ENCODE assay signal across 8 cellular contexts in genomic region chr19:35545001-35545854, GRCh38. TPM values are rescaled to one million over a fixed set of nuclear protein-coding genes. Genes with fewer than 3 reads are reported as not detected.
A peak's percentile ranks its signal among the peaks of the same experiment; 100 is the strongest.
DNase-seq lines count a peak whose midpoint lies in the region; ATAC-seq and FAIRE-seq lines count a peak whose summit lies in the region.

A gene with protein sequence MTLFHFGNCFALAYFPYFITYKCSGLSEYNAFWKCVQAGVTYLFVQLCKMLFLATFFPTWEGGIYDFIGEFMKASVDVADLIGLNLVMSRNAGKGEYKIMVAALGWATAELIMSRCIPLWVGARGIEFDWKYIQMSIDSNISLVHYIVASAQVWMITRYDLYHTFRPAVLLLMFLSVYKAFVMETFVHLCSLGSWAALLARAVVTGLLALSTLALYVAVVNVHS (plus strand): TSS chr19:35545626. CDS start chr19:35545740, 114 bp downstream.

- intact Hi-C loops in activated T-helper 1 cell treated with anti-CD3 and anti-CD28 coated beads, Interleukin-12 subunit alpha, Interleukin-12 subunit beta, Interleukin-2, Interleukin-4 antibody, amounts not matched to agents 30 ng/mL and 10 ng/mL and 1 ng/mL, durations not matched to agents 14 hours and 24 hours and 36 hours (cut with micrococcal nuclease): loop anchor here (1.0 to 5.0 kb wide), 6 partner anchors 67 to 278 kb away; partner anchors contain the start of genes HAUS5, HSPB6, IGFLR1 and KMT2B
- intact Hi-C loops in naive thymus-derived CD4-positive, alpha-beta T cell (cut with micrococcal nuclease): loop anchor here (1.0 to 5.0 kb wide), 9 partner anchors 47 to 386 kb away; partner anchors contain the start of genes HAUS5 (in 2 of the 2) and COX6B1 (in 1 of the 2)

- peak within 1 kb of the TSS; percentile 84 for H3K27ac ChIP-seq in naive thymus-derived CD4-positive, alpha-beta T cell (ENCODE audit: low read depth, low read length)

- H3K4me1 Mint-ChIP-seq in activated T-helper 1 cell treated with anti-CD3 and anti-CD28 coated beads, Interleukin-12 subunit alpha, Interleukin-12 subunit beta, Interleukin-2, Interleukin-4 antibody, amounts not matched to agents 30 ng/mL and 10 ng/mL and 1 ng/mL, durations not matched to agents 14 hours and 24 hours and 36 hours (ENCODE audit: low read depth): peaks cover 34% of the 10 kb centered on the region
- H3K4me1 Mint-ChIP-seq in naive thymus-derived CD4-positive, alpha-beta T cell: peaks cover 27 to 41% (median 38%) of the 10 kb centered on the region in 7 donors
- peaks cover 50% of the 10 kb centered on the region for H3K4me1 Mint-ChIP-seq in stimulated activated memory B cell treated with anti-CD40 and anti-IgM and Interleukin-4, amounts not matched to agents 10 μg/mL and 1 μg/mL and 100 μg/mL, for 72 hours

- no peaks in the 10 kb centered on the region for H3K9me3 Mint-ChIP-seq in activated T-helper 1 cell treated with anti-CD3 and anti-CD28 coated beads, Interleukin-12 subunit alpha, Interleukin-12 subunit beta, Interleukin-2, Interleukin-4 antibody, amounts not matched to agents 30 ng/mL and 10 ng/mL and 1 ng/mL, durations not matched to agents 14 hours and 24 hours and 36 hours
- H3K9me3 Mint-ChIP-seq in naive thymus-derived CD4-positive, alpha-beta T cell: no peaks in the 10 kb centered on the region
- no peaks in the 10 kb centered on the region for H3K9me3 Mint-ChIP-seq in stimulated activated memory B cell treated with anti-CD40 and anti-IgM and Interleukin-4, amounts not matched to agents 10 μg/mL and 1 μg/mL and 100 μg/mL, for 72 hours

- peak; percentile 55 for DNase-seq in DMS 273 treated with DMSO at 0.1 percent for 48 hours (lab: John Stamatoyannopoulos, UW)
- DNase-seq in KG1 (lab: John Stamatoyannopoulos, UW): peak; percentile 48
- DNase-seq in RCC 7860 (ENCODE audit: low spot score): peak; percentile 60
- peak; percentile 82 for DNase-seq in activated T-helper 1 cell treated with anti-CD3 and anti-CD28 coated beads, Interleukin-12 subunit alpha, Interleukin-12 subunit beta, Interleukin-2, Interleukin-4 antibody, amounts not matched to agents 30 ng/mL and 10 ng/mL and 1 ng/mL, durations not matched to agents 14 hours and 24 hours and 36 hours (ENCODE audit: low spot score)
- peak; percentile 87 for DNase-seq in fibroblast of gingiva (ENCODE audit: low read depth)
- peak; percentile 60 to 90 (median 69) for DNase-seq in naive thymus-derived CD4-positive, alpha-beta T cell

- H3K4me1 ChIP-seq in naive thymus-derived CD4-positive, alpha-beta T cell (ENCODE audit: control insufficient read depth in 2 of 2, insufficient read depth in 2 of 2, low read length in 2 of 2): peaks cover 13 to 16% of the 10 kb centered on the region in 2 donors

- H3K36me3 Mint-ChIP-seq in activated T-helper 1 cell treated with anti-CD3 and anti-CD28 coated beads, Interleukin-12 subunit alpha, Interleukin-12 subunit beta, Interleukin-2, Interleukin-4 antibody, amounts not matched to agents 30 ng/mL and 10 ng/mL and 1 ng/mL, durations not matched to agents 14 hours and 24 hours and 36 hours (ENCODE audit: low read depth): peaks cover 19% of the 10 kb centered on the region
- peaks cover 0 to 8% (median 0%) of the 10 kb centered on the region in 5 donors for H3K36me3 Mint-ChIP-seq in naive thymus-derived CD4-positive, alpha-beta T cell
- H3K36me3 Mint-ChIP-seq in stimulated activated memory B cell treated with anti-CD40 and anti-IgM and Interleukin-4, amounts not matched to agents 10 μg/mL and 1 μg/mL and 100 μg/mL, for 72 hours: peaks cover 12% of the 10 kb centered on the region

- FAIRE-seq in RCC 7860 (lab: Jason Lieb, UNC): no peak

- POLR2A ChIA-PET in naive thymus-derived CD4-positive, alpha-beta T cell (lab: Charles Lee): interaction anchor here (0.6 to 0.8 kb wide), 2 partner anchors 290 to 554 kb away, joined by 3 read pairs; no protein-coding TSS in a partner anchor

- peak within 1 kb of the TSS; percentile 97 for H3K4me3 Mint-ChIP-seq in activated T-helper 1 cell treated with anti-CD3 and anti-CD28 coated beads, Interleukin-12 subunit alpha, Interleukin-12 subunit beta, Interleukin-2, Interleukin-4 antibody, amounts not matched to agents 30 ng/mL and 10 ng/mL and 1 ng/mL, durations not matched to agents 14 hours and 24 hours and 36 hours
- H3K4me3 Mint-ChIP-seq in naive thymus-derived CD4-positive, alpha-beta T cell: peak within 1 kb of the TSS; percentile 79 to 93 (median 89)
- peak within 1 kb of the TSS; percentile 96 for H3K4me3 Mint-ChIP-seq in stimulated activated memory B cell treated with anti-CD40 and anti-IgM and Interleukin-4, amounts not matched to agents 10 μg/mL and 1 μg/mL and 100 μg/mL, for 72 hours

- H3K9me3 ChIP-seq in naive thymus-derived CD4-positive, alpha-beta T cell (ENCODE audit: control insufficient read depth in 2 of 3, low read length in 3 of 3): no peaks in the 10 kb centered on the region

- CTCF ChIA-PET in naive thymus-derived CD4-positive, alpha-beta T cell (lab: Charles Lee): no interaction called here

- H3K4me3 ChIP-seq in naive thymus-derived CD4-positive, alpha-beta T cell (ENCODE audit: low read length): peak within 1 kb of the TSS; percentile 78

- ATAC-seq in GM21576 (IDR thresholded peaks at IDR 0.05; ENCODE audit: unreplicated experiment): peak; percentile 70
- ATAC-seq in naive thymus-derived CD4-positive, alpha-beta T cell: peak; percentile 91
- peak; percentile 96 for ATAC-seq in stimulated activated memory B cell treated with anti-CD40 and anti-IgM and Interleukin-4, amounts not matched to agents 10 μg/mL and 1 μg/mL and 100 μg/mL, for 72 hours

- peaks cover 0 to 13% (median 0%) of the 10 kb centered on the region in 3 experiments for H3K36me3 ChIP-seq in naive thymus-derived CD4-positive, alpha-beta T cell (ENCODE audit: control insufficient read depth in 2 of 3, insufficient read depth in 3 of 3, low read length in 3 of 3)

- no peaks in the 10 kb centered on the region for H3K27me3 ChIP-seq in naive thymus-derived CD4-positive, alpha-beta T cell (ENCODE audit: control insufficient read depth in 2 of 2, insufficient read depth in 2 of 2, low read length in 2 of 2)

- H3K27ac Mint-ChIP-seq in activated T-helper 1 cell treated with anti-CD3 and anti-CD28 coated beads, Interleukin-12 subunit alpha, Interleukin-12 subunit beta, Interleukin-2, Interleukin-4 antibody, amounts not matched to agents 30 ng/mL and 10 ng/mL and 1 ng/mL, durations not matched to agents 14 hours and 24 hours and 36 hours: peak within 1 kb of the TSS; percentile 91
- peak within 1 kb of the TSS; percentile 52 to 96 (median 90) for H3K27ac Mint-ChIP-seq in naive thymus-derived CD4-positive, alpha-beta T cell
- peak within 1 kb of the TSS; percentile 94 for H3K27ac Mint-ChIP-seq in stimulated activated memory B cell treated with anti-CD40 and anti-IgM and Interleukin-4, amounts not matched to agents 10 μg/mL and 1 μg/mL and 100 μg/mL, for 72 hours

- no peaks in the 10 kb centered on the region for H3K27me3 Mint-ChIP-seq in activated T-helper 1 cell treated with anti-CD3 and anti-CD28 coated beads, Interleukin-12 subunit alpha, Interleukin-12 subunit beta, Interleukin-2, Interleukin-4 antibody, amounts not matched to agents 30 ng/mL and 10 ng/mL and 1 ng/mL, durations not matched to agents 14 hours and 24 hours and 36 hours (ENCODE audit: insufficient read depth)
- no peaks in the 10 kb centered on the region for H3K27me3 Mint-ChIP-seq in naive thymus-derived CD4-positive, alpha-beta T cell
- no peaks in the 10 kb centered on the region for H3K27me3 Mint-ChIP-seq in stimulated activated memory B cell treated with anti-CD40 and anti-IgM and Interleukin-4, amounts not matched to agents 10 μg/mL and 1 μg/mL and 100 μg/mL, for 72 hours

RNA-seq across cellular contexts. Expression of the gene that starts here (rescaled TPM):
- total RNA-seq in activated T-helper 1 cell treated with anti-CD3 and anti-CD28 coated beads, Interleukin-12 subunit alpha, Interleukin-12 subunit beta, Interleukin-2, Interleukin-4 antibody, amounts not matched to agents 30 ng/mL and 10 ng/mL and 1 ng/mL, durations not matched to agents 14 hours and 24 hours and 36 hours: 122 and 123 TPM in 2 replicates
- total RNA-seq in naive thymus-derived CD4-positive, alpha-beta T cell: 10 to 100 TPM; 24.7 to 54.0 (median 34.6) TPM
- polyA plus RNA-seq in naive thymus-derived CD4-positive, alpha-beta T cell: 100 to 1,000 TPM; 143 to 154 TPM

Comparison
In these comparisons a context has a peak if more than half of its experiments do, and no peak if none do; other contexts are left out.
1. Peak in every context shown above with its lines: DNase-seq, ATAC-seq, H3K4me3 ChIP-seq and H3K27ac ChIP-seq.